ENCODE assay signal across 12 cellular contexts in the genomic region with DNA sequence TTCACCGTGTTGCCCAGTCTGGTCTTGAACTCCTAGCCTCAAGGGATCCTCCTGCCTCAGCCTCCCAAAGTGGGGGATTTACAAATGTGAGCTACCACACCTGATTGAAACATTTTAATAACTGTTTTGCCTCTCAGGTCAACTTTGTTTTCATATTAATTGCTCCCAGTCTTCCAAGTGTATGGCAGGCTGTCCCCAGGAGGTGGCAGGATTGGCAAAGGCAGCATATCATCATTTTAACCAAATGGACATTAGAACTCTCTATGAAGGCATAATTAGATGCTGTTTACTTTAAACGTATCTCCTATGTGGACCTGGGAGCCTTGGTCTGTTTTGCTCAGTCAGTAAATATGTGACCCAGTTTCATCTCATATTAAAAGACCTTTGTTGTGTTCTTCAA. TPM values are rescaled to one million over a fixed set of nuclear protein-coding genes. Genes with fewer than 3 reads are reported as not detected.
DNase-seq lines count a peak whose midpoint lies in the region; ATAC-seq and TF ChIP-seq lines count a peak whose summit lies in the region.
"Had no signal": no experiment of that assay in that cellular context is flagged by ENCODE, and none has a peak within 500 bp of the region (broad histone marks: within the 10 kb centered on the region; RNA-seq: fewer than 3 reads in every experiment).

No MANE protein-coding gene starts in this region.

- H3K4me1 ChIP-seq in Loucy (ENCODE audit: insufficient read depth, low read length, poor library complexity, severe bottlenecking) (no peaks in the 10 kb centered on the region), neural progenitor cell (no peaks in the 10 kb centered on the region), heart left ventricle (peaks cover 4 to 19% (median 10%) of the 10 kb centered on the region in 12 donors)
- H3K4me1 ChIP-seq: gastroesophageal sphincter had no signal

- TF ChIP-seq CTCF in Loucy (conservative IDR thresholded peaks at IDR 0.05; ENCODE audit: low read length) (peak; percentile 65), neural progenitor cell (IDR thresholded peaks at IDR 0.05) (peak; percentile 35), heart left ventricle (IDR thresholded peaks at IDR 0.05) (peak in 2 of 12 donors; percentile 16)

- H3K9me3 Mint-ChIP-seq in neural progenitor cell = peaks cover 8% of the 10 kb centered on the region
- H3K9me3 Mint-ChIP-seq: stimulated activated naive CD8-positive, alpha-beta T cell treated with anti-CD3 and anti-CD28 coated beads, Interleukin-15, Interleukin-2, amounts not matched to agents 100 ng/mL and 50 ng/mL, for 24 hours; T-cell had no signal

- H4K20me1 ChIP-seq in Loucy (ENCODE audit: insufficient read depth, low read length, poor library complexity, severe bottlenecking) = no peaks in the 10 kb centered on the region
- H4K20me1 ChIP-seq in neural progenitor cell (ENCODE audit: low read depth) = no peaks in the 10 kb centered on the region

- H3K36me3 Mint-ChIP-seq in neural progenitor cell = peaks cover 17% of the 10 kb centered on the region

- H3K27me3 ChIP-seq in Loucy (ENCODE audit: insufficient read depth, low read length, poor library complexity, severe bottlenecking) (no peaks in the 10 kb centered on the region), neural progenitor cell (no peaks in the 10 kb centered on the region), heart left ventricle (no peaks in the 10 kb centered on the region)
- H3K27me3 ChIP-seq: gastroesophageal sphincter had no signal

- H3K9me2 ChIP-seq in Loucy (replicated peaks; ENCODE audit: low read depth, low read length) = no peaks in the 10 kb centered on the region

- no peaks in the 10 kb centered on the region for H3K79me2 ChIP-seq in Loucy (ENCODE audit: insufficient read depth, low read length)
- H3K79me2 ChIP-seq in neural progenitor cell (ENCODE audit: low read depth) = no peaks in the 10 kb centered on the region

- intact Hi-C loops in heart left ventricle (cut with DNase I) = no loop called here

- H3K9me3 ChIP-seq in Loucy (ENCODE audit: insufficient read depth, low read depth, low read length) (no peaks in the 10 kb centered on the region), neural progenitor cell (ENCODE audit: low read depth) (no peaks in the 10 kb centered on the region), heart left ventricle (peaks cover 0 to 7% (median 0%) of the 10 kb centered on the region in 12 donors)

- H3K36me3 ChIP-seq in Loucy (ENCODE audit: insufficient read depth, low read length) (peaks cover 87% of the 10 kb centered on the region), neural progenitor cell (peaks cover 3% of the 10 kb centered on the region), heart left ventricle (peaks cover 0 to 100% (median 98%) of the 10 kb centered on the region in 9 donors)

- no peak for TF ChIP-seq POLR2A in heart left ventricle (IDR thresholded peaks at IDR 0.05)

- H3F3A ChIP-seq in Loucy (ENCODE audit: low read depth) = no peaks in the 10 kb centered on the region
- no peaks in the 10 kb centered on the region for H3F3A ChIP-seq in neural progenitor cell (ENCODE audit: low read depth)

- no peak overlapping the region for H3K4me3 Mint-ChIP-seq in neural progenitor cell
- H3K4me3 Mint-ChIP-seq: stimulated activated naive CD8-positive, alpha-beta T cell treated with anti-CD3 and anti-CD28 coated beads, Interleukin-15, Interleukin-2, amounts not matched to agents 100 ng/mL and 50 ng/mL, for 24 hours; T-cell had no signal

- ATAC-seq in HG02623 (IDR thresholded peaks at IDR 0.05; ENCODE audit: unreplicated experiment) = no peak
- ATAC-seq in heart left ventricle = no peak
- no peak for ATAC-seq in HG03280 (IDR thresholded peaks at IDR 0.05; ENCODE audit: unreplicated experiment)
- ATAC-seq: gastroesophageal sphincter, T-cell had no signal

- H3K27me3 Mint-ChIP-seq in neural progenitor cell (ENCODE audit: insufficient read depth, low read depth) = peaks cover 3% of the 10 kb centered on the region
- H3K27me3 Mint-ChIP-seq: stimulated activated naive CD8-positive, alpha-beta T cell treated with anti-CD3 and anti-CD28 coated beads, Interleukin-15, Interleukin-2, amounts not matched to agents 100 ng/mL and 50 ng/mL, for 24 hours; T-cell had no signal

- H2AFZ ChIP-seq in Loucy (ENCODE audit: low read length) (no peak overlapping the region), neural progenitor cell (replicated peaks) (no peak overlapping the region)

- no peak overlapping the region for H3K4me3 ChIP-seq in Loucy (ENCODE audit: low read length, poor library complexity, severe bottlenecking)
- H3K4me3 ChIP-seq in neural progenitor cell = no peak overlapping the region
- no peak overlapping the region for H3K4me3 ChIP-seq in heart left ventricle
- H3K4me3 ChIP-seq: gastroesophageal sphincter had no signal

- H3K4me1 Mint-ChIP-seq in neural progenitor cell = peaks cover 7% of the 10 kb centered on the region
- H3K4me1 Mint-ChIP-seq: T-cell had no signal

- WGBS in heart left ventricle, 4 donors = 71 to 88% (median 77%) methylated on average over 2 of the region's 2 CpGs

- H3K9ac ChIP-seq in Loucy (ENCODE audit: low read depth, low read length, poor library complexity, severe bottlenecking) (no peak overlapping the region), neural progenitor cell (no peak overlapping the region)

- H3K4me2 ChIP-seq in Loucy (ENCODE audit: low read depth, low read length, poor library complexity, severe bottlenecking) (no peak overlapping the region), neural progenitor cell (no peak overlapping the region)

- H3K27ac Mint-ChIP-seq in neural progenitor cell = no peak overlapping the region
- H3K27ac Mint-ChIP-seq: stimulated activated naive CD8-positive, alpha-beta T cell treated with anti-CD3 and anti-CD28 coated beads, Interleukin-15, Interleukin-2, amounts not matched to agents 100 ng/mL and 50 ng/mL, for 24 hours; T-cell had no signal

- DNase-seq in DMS 273 (lab: John Stamatoyannopoulos, UW; ENCODE audit: unreplicated experiment) = peak; percentile 34
- no peak for DNase-seq in DMS 273 treated with DMSO at 0.1 percent for 48 hours (lab: John Stamatoyannopoulos, UW)
- peak; percentile 23 for DNase-seq in astrocyte of the hippocampus (ENCODE audit: low read depth, low spot score)
- DNase-seq in neural progenitor cell (ENCODE audit: low spot score) = no peak
- DNase-seq in heart left ventricle = no peak
- DNase-seq: activated naive CD4-positive, alpha-beta T cell treated with anti-CD3 and anti-CD28 coated beads, Interleukin-2, amount 50 U/mL, for 16 hours; T-cell had no signal

- H3K27ac ChIP-seq in neural progenitor cell (no peak overlapping the region), heart left ventricle (no peak overlapping the region)
- H3K27ac ChIP-seq: gastroesophageal sphincter had no signal

RNA-seq across cellular contexts. Expression of a gene that starts 59.2 kb away (rescaled TPM):
- total RNA-seq in neural progenitor cell (ENCODE audit: low replicate concordance) = 244 and 348 TPM in 2 replicates
- 10 to 100 TPM; 31.2 to 56.8 (median 41.9) TPM for total RNA-seq in heart left ventricle
- 10 to 100 TPM; 19.1 to 59.0 TPM for polyA plus RNA-seq in heart left ventricle

Comparison
In these comparisons a context has a peak if more than half of its experiments do, and no peak if none do; other contexts are left out.
1. DNase-seq: peak in DMS 273 (single experiment) and astrocyte of the hippocampus (single experiment); none in DMS 273 treated with DMSO at 0.1 percent for 48 hours (single experiment), neural progenitor cell (single experiment) and heart left ventricle (0 of 5).